Comparison of ENCODE assay signal across 21 cellular contexts in genomic region chr3:47907784-47908183, GRCh38.
DNase-seq lines count a peak whose midpoint lies in the region; ATAC-seq and TF ChIP-seq lines count a peak whose summit lies in the region.
"Had no signal": no experiment of that assay in that cellular context is flagged by ENCODE, and none has a peak within 500 bp of the region (broad histone marks: within the 10 kb centered on the region; RNA-seq: fewer than 3 reads in every experiment).

No MANE protein-coding gene starts in this region.

- H3K9me3 Mint-ChIP-seq in endodermal cell (no peaks in the 10 kb centered on the region), progenitor cell of endocrine pancreas (ENCODE audit: low read depth) (no peaks in the 10 kb centered on the region)
- H3K9me3 Mint-ChIP-seq: CD4-positive, CD25-positive, alpha-beta regulatory T cell; CD8-positive, alpha-beta T cell; H9 had no signal

- H3K4me1 ChIP-seq in mammary epithelial cell (ENCODE audit: insufficient read depth, low read length), result peaks cover 21% of the 10 kb centered on the region
- no peaks in the 10 kb centered on the region for H3K4me1 ChIP-seq in breast epithelium
- H3K4me1 ChIP-seq in endodermal cell (ENCODE audit: control insufficient read depth, insufficient read depth, low read length), result no peaks in the 10 kb centered on the region
- peaks cover 3% of the 10 kb centered on the region for H3K4me1 ChIP-seq in right cardiac atrium (ENCODE audit: control insufficient read depth, insufficient read depth, low read length)
- H3K4me1 ChIP-seq: BLaER1, Caco-2 had no signal

- H3K9me3 ChIP-seq in mammary epithelial cell (replicated peaks; ENCODE audit: insufficient read depth, low read length) (no peaks in the 10 kb centered on the region), breast epithelium (no peaks in the 10 kb centered on the region), endodermal cell (ENCODE audit: control insufficient read depth, low read length) (no peaks in the 10 kb centered on the region), right cardiac atrium (ENCODE audit: control insufficient read depth, low read length) (no peaks in the 10 kb centered on the region)
- H3K9me3 ChIP-seq: BLaER1, Caco-2 had no signal

- H3K4me1 Mint-ChIP-seq in endodermal cell, result peaks cover 9% of the 10 kb centered on the region
- H3K4me1 Mint-ChIP-seq in progenitor cell of endocrine pancreas (ENCODE audit: low read depth), result peaks cover 41% of the 10 kb centered on the region
- H3K4me1 Mint-ChIP-seq: B cell had no signal

- no peaks in the 10 kb centered on the region for H3K27me3 ChIP-seq in mammary epithelial cell (ENCODE audit: insufficient read depth, low read length)
- no peaks in the 10 kb centered on the region for H3K27me3 ChIP-seq in breast epithelium
- H3K27me3 ChIP-seq in endodermal cell (ENCODE audit: control insufficient read depth, insufficient read depth, low read length, poor library complexity, severe bottlenecking), result no peaks in the 10 kb centered on the region
- H3K27me3 ChIP-seq in right cardiac atrium (ENCODE audit: control insufficient read depth, insufficient read depth), result no peaks in the 10 kb centered on the region
- H3K27me3 ChIP-seq: BLaER1 had no signal

- no peaks in the 10 kb centered on the region for H4K20me1 ChIP-seq in mammary epithelial cell (ENCODE audit: insufficient read depth, low read length)
- H4K20me1 ChIP-seq: BLaER1 had no signal

- H3K27ac Mint-ChIP-seq in endodermal cell (peak overlapping the region; percentile 53), progenitor cell of endocrine pancreas (peak overlapping the region; percentile 51)
- H3K27ac Mint-ChIP-seq: B cell; CD8-positive, alpha-beta T cell had no signal

- peaks cover 8% of the 10 kb centered on the region for H3K79me2 ChIP-seq in mammary epithelial cell (ENCODE audit: insufficient read depth, low read length)

- H2AFZ ChIP-seq in mammary epithelial cell (ENCODE audit: low read depth, low read length), result no peak overlapping the region
- H2AFZ ChIP-seq: GM23248 had no signal

- no peak overlapping the region for H3K4me3 Mint-ChIP-seq in endodermal cell
- no peak overlapping the region for H3K4me3 Mint-ChIP-seq in progenitor cell of endocrine pancreas (ENCODE audit: low read depth)
- H3K4me3 Mint-ChIP-seq: B cell; CD4-positive, CD25-positive, alpha-beta regulatory T cell; CD8-positive, alpha-beta T cell; H9 had no signal

- H3K27me3 Mint-ChIP-seq in endodermal cell (ENCODE audit: insufficient read depth) (no peaks in the 10 kb centered on the region), progenitor cell of endocrine pancreas (no peaks in the 10 kb centered on the region)
- H3K27me3 Mint-ChIP-seq: B cell; CD4-positive, CD25-positive, alpha-beta regulatory T cell had no signal

- DNase-seq in mammary epithelial cell, result peak; percentile 39
- no peak for DNase-seq in breast epithelium (ENCODE audit: low spot score in 2 of 2)
- DNase-seq in endodermal cell, result no peak
- no peak for DNase-seq in progenitor cell of endocrine pancreas (ENCODE audit: low spot score, unreplicated experiment)
- no peak for DNase-seq in HuH-7.5 (ENCODE audit: low spot score)
- no peak for DNase-seq in DMS 273 treated with DMSO at 0.1 percent for 48 hours (lab: John Stamatoyannopoulos, UW)
- no peak for DNase-seq in right cardiac atrium
- DNase-seq: Caco-2; CD4-positive, CD25-positive, alpha-beta regulatory T cell; CD8-positive, alpha-beta T cell; DMS79; EL; GF-D8; GM23248; H9 had no signal

- in situ Hi-C loops in mammary epithelial cell (cut with MboI; ENCODE audit: low sequenced_read_pairs in 2 of 2), result no loop called here

- H3K36me3 ChIP-seq in mammary epithelial cell (ENCODE audit: insufficient read depth, low read length) (peaks cover 6% of the 10 kb centered on the region), breast epithelium (no peaks in the 10 kb centered on the region), endodermal cell (ENCODE audit: control insufficient read depth, insufficient read depth, low read length) (peaks cover 65% of the 10 kb centered on the region)

- H3K36me3 Mint-ChIP-seq in endodermal cell (ENCODE audit: low read depth), result peaks cover 54% of the 10 kb centered on the region
- H3K36me3 Mint-ChIP-seq in progenitor cell of endocrine pancreas (ENCODE audit: insufficient read depth), result peaks cover 35% of the 10 kb centered on the region

- H3K4me3 ChIP-seq in mammary epithelial cell (replicated peaks in 1 of 3; ENCODE audit: insufficient read depth in 1 of 3, low read depth in 2 of 3, low read length in 3 of 3) (no peak overlapping the region), breast epithelium (no peak overlapping the region), endodermal cell (ENCODE audit: low read length) (no peak overlapping the region), right cardiac atrium (ENCODE audit: low read length) (no peak overlapping the region)
- H3K4me3 ChIP-seq: BLaER1, GM23248 had no signal

- no peak overlapping the region for H3K4me2 ChIP-seq in mammary epithelial cell (ENCODE audit: insufficient read depth, low read depth, low read length)
- H3K4me2 ChIP-seq: BLaER1 had no signal

- H3K9ac ChIP-seq in mammary epithelial cell (ENCODE audit: insufficient read depth, low read length) (no peak overlapping the region), endodermal cell (ENCODE audit: extremely low read depth, low read length, poor library complexity, severe bottlenecking) (no peak overlapping the region)
- H3K9ac ChIP-seq: BLaER1, GM23248 had no signal

- TF ChIP-seq CTCF in mammary epithelial cell (conservative IDR thresholded peaks at IDR 0.05 in 1 of 2, IDR thresholded peaks at IDR 0.05 in 1 of 2; ENCODE audit: extremely low read depth in 1 of 2, insufficient read depth in 1 of 2, low read depth in 1 of 2, low read length in 2 of 2) (no peak), breast epithelium (IDR thresholded peaks at IDR 0.05) (no peak), endodermal cell (conservative IDR thresholded peaks at IDR 0.05) (no peak), progenitor cell of endocrine pancreas (IDR thresholded peaks at IDR 0.05; ENCODE audit: unreplicated experiment) (no peak)

- BruUV-seq in mammary epithelial cell (replicated peaks; lab: Mats Ljungman, UMichigan), result no TSS peak

- dilution Hi-C loops in mammary epithelial cell (cut with HindIII; ENCODE audit: low sequenced_read_pairs), result no loop called here

- ATAC-seq in esophagus mucosa, result peak; percentile 80
- no peak for ATAC-seq in right cardiac atrium
- ATAC-seq: CD8-positive, alpha-beta T cell; HCT116 had no signal

- no peak for TF ChIP-seq POLR2A in breast epithelium (IDR thresholded peaks at IDR 0.05)

- H3K27ac ChIP-seq in mammary epithelial cell (ENCODE audit: insufficient read depth, low read depth, low read length) (no peak overlapping the region), breast epithelium (no peak overlapping the region), endodermal cell (ENCODE audit: low read depth, low read length) (no peak overlapping the region), right cardiac atrium (ENCODE audit: low read length) (no peak overlapping the region)
- H3K27ac ChIP-seq: 22Rv1, BLaER1, C4-2B, GM23248 had no signal

- intact Hi-C loops in mammary epithelial cell (cut with micrococcal nuclease) (no loop called here), breast epithelium (cut with DNase I; ENCODE audit: low total_unique reads) (no loop called here), right cardiac atrium (cut with DNase I) (no loop called here)

- CTCF ChIA-PET in mammary epithelial cell (lab: Charles Lee; ENCODE audit: low non-redundant PET), result interaction anchor here (0.6 kb wide), 1 partner anchor 16 kb away, joined by 3 read pairs; no protein-coding TSS in a partner anchor
